ENCODE assay signal across 1 cellular context in genomic region chr2:239865856-239866255, GRCh38.
TF ChIP-seq lines count a peak whose summit lies in the region.
"Not testable (repeated sequence)": the region's sequence is repeated elsewhere in the genome, so short reads cannot be mapped to it uniquely, and the experiment has no call there.

No MANE protein-coding gene starts in this region.

TF ChIP-seq in HepG2, 621 proteins besides CTCF, POLR2A, EP300 and RAD21:
- TF ChIP-seq NONO (IDR thresholded peaks at IDR 0.05) (0 out of 2 replicates have a peak, but pooled peaks have one; percentile 56), HCFC1 (IDR thresholded peaks at IDR 0.05; ENCODE audit: low read depth, low read length) (0 out of 2 replicates have a peak, but pooled peaks have one; percentile 0), ATF7 (IDR thresholded peaks at IDR 0.05) (0 out of 2 replicates have a peak, but pooled peaks have one; percentile 1), PLRG1 (conservative IDR thresholded peaks at IDR 0.05) (0 out of 2 replicates have a peak, but pooled peaks have one; percentile 1), CREB1 (IDR thresholded peaks at IDR 0.05) (peak; percentile 86)
- TF ChIP-seq NONO (CRISPR knock-in tag; conservative IDR thresholded peaks at IDR 0.05); ATF7 (CRISPR knock-in tag; IDR thresholded peaks at IDR 0.05); CREB1 (CRISPR knock-in tag; IDR thresholded peaks at IDR 0.05): not testable (repeated sequence)
TF ChIP-seq in HepG2: peak in this region for 5; not testable (repeated sequence) for 616.
